ENCODE assay signal across 8 cellular contexts in the genomic region with DNA sequence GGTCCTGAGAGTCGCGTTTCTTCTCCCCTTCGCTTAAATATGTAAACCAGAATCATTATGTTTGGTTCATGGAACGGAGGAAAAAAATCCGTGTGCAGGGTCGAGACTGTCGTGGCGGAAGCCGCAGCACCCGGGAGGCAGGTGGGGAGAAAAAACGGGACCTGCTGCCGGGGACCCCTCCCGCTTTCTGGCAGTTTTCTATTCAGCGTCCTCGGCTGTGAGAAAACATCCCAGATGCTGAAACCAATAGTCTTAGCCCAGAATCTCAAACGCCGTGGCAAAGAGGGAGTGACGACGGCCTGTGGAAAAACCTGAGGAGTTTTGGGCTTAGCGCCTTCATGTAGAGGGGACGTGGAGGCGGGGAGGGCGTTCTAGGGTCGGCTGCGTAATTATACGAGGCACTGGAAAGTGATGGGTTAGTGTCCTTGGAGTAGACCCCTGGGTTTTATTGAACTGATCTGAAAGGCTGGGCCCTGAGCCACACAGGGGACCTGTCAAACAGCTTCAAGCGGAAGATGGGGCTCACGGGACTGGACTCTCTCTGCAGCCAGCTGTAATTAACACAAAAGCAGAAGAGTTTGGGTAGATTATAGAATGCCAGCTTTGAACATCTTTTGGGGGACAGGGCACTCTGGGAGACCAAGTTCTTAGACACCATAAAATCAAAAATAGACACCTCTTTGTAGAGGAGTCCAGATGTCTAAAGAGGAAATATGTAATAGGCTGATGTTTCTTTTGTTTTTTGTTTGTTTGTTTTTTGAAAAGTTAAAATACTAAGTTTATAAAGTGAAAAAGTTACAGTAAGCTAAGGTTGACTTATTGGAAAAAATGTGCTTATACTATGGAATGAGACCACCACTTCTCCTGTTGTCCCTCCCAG. TPM values are rescaled to one million over a fixed set of nuclear protein-coding genes. Genes with fewer than 3 reads are reported as not detected.
A peak's percentile ranks its signal among the peaks of the same experiment; 100 is the strongest.
DNase-seq lines count a peak whose midpoint lies in the region; ATAC-seq and TF ChIP-seq lines count a peak whose summit lies in the region.

No MANE protein-coding gene starts in this region.

- TF ChIP-seq POLR2A in spleen (IDR thresholded peaks at IDR 0.05) = no peak

- H3K27ac Mint-ChIP-seq in brain = peak overlapping the region; percentile 98 to 99 (median 98)

- TF ChIP-seq CTCF in brain (conservative IDR thresholded peaks at IDR 0.05) = no peak
- TF ChIP-seq CTCF in spleen (IDR thresholded peaks at IDR 0.05 in 8 of 11, conservative IDR thresholded peaks at IDR 0.05 in 3 of 11) = no peak

- H3K4me1 ChIP-seq in HAP-1 (peaks cover 25% of the 10 kb centered on the region), spleen (peaks cover 10 to 54% (median 39%) of the 10 kb centered on the region in 6 donors)

- H3K36me3 Mint-ChIP-seq in brain = peaks cover under 1% of the 10 kb centered on the region

- peak in 10 of 14 donors; percentile 10 to 56 (median 39) for DNase-seq in C1 segment of cervical spinal cord (lab: John Stamatoyannopoulos, UW)
- DNase-seq in HAP-1 (ENCODE audit: low spot score in 2 of 2) = peak in 1 of 2 experiments; percentile 57
- DNase-seq in SK-N-DZ (ENCODE audit: low spot score) = peak; percentile 20
- peak; percentile 27 for DNase-seq in iPS-NIHi11 (ENCODE audit: low spot score)
- peak; percentile 83 for DNase-seq in spleen
- no peak for DNase-seq in central memory CD4-positive, alpha-beta T cell

- in situ Hi-C loops in HAP-1 (cut with MboI; ENCODE audit: low sequenced_read_pairs) = loop anchor here (10.0 kb wide), 1 partner anchor 66 kb away; no protein-coding TSS in a partner anchor

- peak overlapping the region; percentile 73 to 94 (median 90) for H3K27ac ChIP-seq in spleen

- H3K9me3 ChIP-seq in HAP-1 (no peaks in the 10 kb centered on the region), spleen (no peaks in the 10 kb centered on the region)

- intact Hi-C loops in spleen (cut with DNase I; ENCODE audit: low total_unique reads) = no loop called here

- H3K9me3 Mint-ChIP-seq in brain = peaks cover 0 to 2% (median 0%) of the 10 kb centered on the region in 5 experiments

- peaks cover 39% of the 10 kb centered on the region for H3K4me1 Mint-ChIP-seq in brain

- H3K4me3 ChIP-seq in HAP-1 = peak overlapping the region; percentile 89
- peak overlapping the region; percentile 59 to 88 (median 70) for H3K4me3 ChIP-seq in spleen

- H3K4me3 Mint-ChIP-seq in brain = peak overlapping the region; percentile 94 to 97 (median 96)

- H3K27me3 Mint-ChIP-seq in brain = peaks cover 10% of the 10 kb centered on the region

- H3K27me3 ChIP-seq in HAP-1 (ENCODE audit: low read depth) (no peaks in the 10 kb centered on the region), spleen (replicated peaks in 1 of 7) (no peaks in the 10 kb centered on the region)

- H3K36me3 ChIP-seq in HAP-1 (replicated peaks) (peaks cover 13% of the 10 kb centered on the region), spleen (peaks cover 0 to 6% (median 0%) of the 10 kb centered on the region in 6 donors)

- no peak for ATAC-seq in GM18867 (IDR thresholded peaks at IDR 0.05; ENCODE audit: unreplicated experiment)

- WGBS in spleen, 5 donors = 0 to 3% (median 1%) methylated on average over 28 of the region's 28 CpGs

RNA-seq across cellular contexts. Expression of a gene that starts 0.8 kb away (rescaled TPM):
- 55.5 and 65.5 TPM in 2 replicates for polyA plus RNA-seq in SK-N-DZ (2014; cell fraction: cytosol; rRNA removed)
- 42.2 and 45.1 TPM in 2 replicates for polyA plus RNA-seq in SK-N-DZ (2014; cell fraction: nucleus; rRNA removed)
- polyA plus RNA-seq in brain (ENCODE audit: insufficient read depth, low read depth, low replicate concordance) (22.4 TPM), spleen (1 to 10 TPM; 1.1 to 5.8 (median 2.6) TPM)
- total RNA-seq in spleen = 10 to 100 TPM in 4 of 7 donors, 1 to 10 TPM in 3; 2.4 to 29.7 (median 11.4) TPM

RNA-seq across cellular contexts. Expression of a gene that starts 53.7 kb away (rescaled TPM):
- polyA plus RNA-seq in SK-N-DZ (2014; cell fraction: cytosol; rRNA removed) = not detected in 2 replicates
- polyA plus RNA-seq in SK-N-DZ (2014; cell fraction: nucleus; rRNA removed) = not detected in 2 replicates
- polyA plus RNA-seq in brain (ENCODE audit: insufficient read depth, low read depth, low replicate concordance) (2.0 TPM), spleen (under 1 TPM; 0.04 to 0.16 (median 0.09) TPM)
- total RNA-seq in spleen = 1 to 10 TPM in 1 of 7 donors, under 1 TPM in 6; 0.20 to 1.0 (median 0.77) TPM
